1 cellular context compared by ENCODE assay signal in genomic region chr22:33896801-33897620, GRCh38.
TF ChIP-seq lines count a peak whose summit lies in the region.

No MANE protein-coding gene starts in this region.

TF ChIP-seq in GM23338, 12 proteins besides CTCF, POLR2A, EP300 and RAD21 (continued from another document):
- peak; percentile 98 for TF ChIP-seq ZNF462 (CRISPR knock-in tag; IDR thresholded peaks at IDR 0.05)
